ENCODE assay signal across 15 cellular contexts in genomic region chr9:14029811-14030210, GRCh38.
A peak's percentile ranks its signal among the peaks of the same experiment; 100 is the strongest.
DNase-seq lines count a peak whose midpoint lies in the region; ATAC-seq and TF ChIP-seq lines count a peak whose summit lies in the region.
"Had no signal": no experiment of that assay in that cellular context is flagged by ENCODE, and none has a peak within 500 bp of the region (broad histone marks: within the 10 kb centered on the region; RNA-seq: fewer than 3 reads in every experiment).

No MANE protein-coding gene starts in this region.

- H3F3A ChIP-seq in GM23248 (ENCODE audit: insufficient read depth): no peaks in the 10 kb centered on the region

- H3K4me3 ChIP-seq in GM23248 (peak overlapping the region; percentile 59), SJCRH30 (peak overlapping the region; percentile 60), right cardiac atrium (ENCODE audit: low read length) (peak overlapping the region; percentile 32), stomach (peak overlapping the region in 2 of 4 donors; percentile 17 to 21)
- H3K4me3 ChIP-seq: pancreas had no signal

- no peak for TF ChIP-seq POLR2A in stomach (IDR thresholded peaks at IDR 0.05)

- TF ChIP-seq EP300 in stomach (IDR thresholded peaks at IDR 0.05): no peak

- H3K9ac ChIP-seq in GM23248: peak overlapping the region; percentile 52

- in situ Hi-C loops in GM23248 (cut with MboI): no loop called here

- no peaks in the 10 kb centered on the region for H3K9me2 ChIP-seq in GM23248 (ENCODE audit: insufficient read depth)

- no peaks in the 10 kb centered on the region for H3K79me2 ChIP-seq in GM23248 (ENCODE audit: insufficient read depth)

- peak overlapping the region; percentile 68 for H3K4me2 ChIP-seq in GM23248 (ENCODE audit: unreplicated experiment)

- DNase-seq in GM23248: peak; percentile 30
- peak in 1 of 2 experiments; percentile 45 for DNase-seq in SJCRH30
- no peak for DNase-seq in right cardiac atrium
- no peak for DNase-seq in stomach
- no peak for DNase-seq in activated CD8-positive, alpha-beta memory T cell treated with anti-CD3 and anti-CD28 coated beads for 24 hours
- no peak for DNase-seq in NCI-H774 (lab: John Stamatoyannopoulos, UW)
- no peak for DNase-seq in OCI-M1 (lab: John Stamatoyannopoulos, UW)
- DNase-seq: activated B cell treated with CpG ODN at 0.5 μM for 24 hours; amygdala; effector CD4-positive, alpha-beta T cell; NCI-H526 treated with DMSO at 0.1 percent for 48 hours; stimulated activated CD4-positive, alpha-beta T cell treated with anti-CD3 and anti-CD28 coated beads, Interleukin-2, amount 100 ng/mL, for 48 hours; stimulated activated naive B cell treated with anti-CD40 and anti-IgM and Interleukin-4, amounts not matched to agents 10 μg/mL and 1 μg/mL and 100 μg/mL, for 72 hours had no signal

- H3K9me3 ChIP-seq in GM23248 (ENCODE audit: low read depth) (no peaks in the 10 kb centered on the region), SJCRH30 (replicated peaks) (no peaks in the 10 kb centered on the region), right cardiac atrium (ENCODE audit: control insufficient read depth, low read length) (no peaks in the 10 kb centered on the region), stomach (no peaks in the 10 kb centered on the region)
- H3K9me3 ChIP-seq: pancreas had no signal

- no peaks in the 10 kb centered on the region for H3K36me3 ChIP-seq in GM23248 (ENCODE audit: low read depth)
- H3K36me3 ChIP-seq in SJCRH30: no peaks in the 10 kb centered on the region
- H3K36me3 ChIP-seq in stomach: no peaks in the 10 kb centered on the region
- H3K36me3 ChIP-seq: pancreas had no signal

- H2AFZ ChIP-seq in GM23248: peak overlapping the region; percentile 72

- no peak for ATAC-seq in right cardiac atrium
- ATAC-seq: stimulated activated naive B cell treated with anti-CD40 and anti-IgM and Interleukin-4, amounts not matched to agents 10 μg/mL and 1 μg/mL and 100 μg/mL, for 72 hours had no signal

- H3K4me1 ChIP-seq in GM23248 (ENCODE audit: insufficient read depth) (peaks cover 6% of the 10 kb centered on the region; the same call in 1 of the 2 replicates), SJCRH30 (peaks cover 25% of the 10 kb centered on the region), right cardiac atrium (ENCODE audit: control insufficient read depth, insufficient read depth, low read length) (peaks cover 10% of the 10 kb centered on the region), stomach (peaks cover 0 to 36% (median 12%) of the 10 kb centered on the region in 4 donors)

- intact Hi-C loops in right cardiac atrium (cut with DNase I) (loop anchor here in 2 of 4 donors (5.0 kb wide), 2 partner anchors 282 to 287 kb away; partner anchors contain the start of gene NFIB (in 1 of the 2)), stomach (cut with DNase I; ENCODE audit: low total_unique reads) (no loop called here)

- no peaks in the 10 kb centered on the region for H4K20me1 ChIP-seq in GM23248 (ENCODE audit: insufficient read depth)

- H3K27me3 ChIP-seq in GM23248 (replicated peaks; ENCODE audit: insufficient read depth): peaks cover 12% of the 10 kb centered on the region; the same call in 1 of the 2 replicates
- no peaks in the 10 kb centered on the region for H3K27me3 ChIP-seq in SJCRH30
- no peaks in the 10 kb centered on the region for H3K27me3 ChIP-seq in right cardiac atrium (ENCODE audit: control insufficient read depth, insufficient read depth)
- H3K27me3 ChIP-seq in stomach: no peaks in the 10 kb centered on the region
- H3K27me3 ChIP-seq: pancreas had no signal

- H3K27ac ChIP-seq in GM23248 (no peak overlapping the region), SJCRH30 (peak overlapping the region; percentile 84), right cardiac atrium (ENCODE audit: low read length) (peak overlapping the region; percentile 55), stomach (peak overlapping the region in 4 of 5 donors; percentile 64 to 80 (median 74))
- H3K27ac ChIP-seq: HL-60 had no signal

- WGBS in GM23248 (ENCODE audit: low coverage in 1 of 2, low lambda C conversion rate in 2 of 2, missing lambda C conversion rate in 2 of 2), 2 experiments: 8 to 10% methylated on average over 5 to 6 of the region's 6 CpGs
- 47% methylated on average over 6 of the region's 6 CpGs for WGBS in right cardiac atrium
- WGBS in stomach, 5 donors: 59 to 68% (median 61%) methylated on average over 6 of the region's 6 CpGs

- TF ChIP-seq CTCF in stomach (IDR thresholded peaks at IDR 0.05): no peak
